Comparison of ENCODE assay signal across 8 cellular contexts in genomic region chr1:193185861-193186714, GRCh38. TPM values are rescaled to one million over a fixed set of nuclear protein-coding genes. Genes with fewer than 3 reads are reported as not detected.
A peak's percentile ranks its signal among the peaks of the same experiment; 100 is the strongest.
DNase-seq lines count a peak whose midpoint lies in the region; ATAC-seq, FAIRE-seq and TF ChIP-seq lines count a peak whose summit lies in the region.

A gene with protein sequence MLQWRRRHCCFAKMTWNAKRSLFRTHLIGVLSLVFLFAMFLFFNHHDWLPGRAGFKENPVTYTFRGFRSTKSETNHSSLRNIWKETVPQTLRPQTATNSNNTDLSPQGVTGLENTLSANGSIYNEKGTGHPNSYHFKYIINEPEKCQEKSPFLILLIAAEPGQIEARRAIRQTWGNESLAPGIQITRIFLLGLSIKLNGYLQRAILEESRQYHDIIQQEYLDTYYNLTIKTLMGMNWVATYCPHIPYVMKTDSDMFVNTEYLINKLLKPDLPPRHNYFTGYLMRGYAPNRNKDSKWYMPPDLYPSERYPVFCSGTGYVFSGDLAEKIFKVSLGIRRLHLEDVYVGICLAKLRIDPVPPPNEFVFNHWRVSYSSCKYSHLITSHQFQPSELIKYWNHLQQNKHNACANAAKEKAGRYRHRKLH (minus strand): TSS chr1:193186613. CDS start chr1:193181562, 5,051 bp downstream.

- H3K4me3 ChIP-seq in ascending aorta (peak within 1 kb of the TSS; percentile 43 to 54), sigmoid colon (peak within 1 kb of the TSS; percentile 18 to 45 (median 38))

- H3K27ac ChIP-seq in ascending aorta (peak within 1 kb of the TSS; percentile 29 to 49), sigmoid colon (peak within 1 kb of the TSS; percentile 46 to 73 (median 72))

- H3K36me3 ChIP-seq in ascending aorta = no peaks in the 10 kb centered on the region
- no peaks in the 10 kb centered on the region for H3K36me3 ChIP-seq in sigmoid colon

- TF ChIP-seq CTCF in ascending aorta (IDR thresholded peaks at IDR 0.05) (no peak), sigmoid colon (IDR thresholded peaks at IDR 0.05) (no peak)

- H3K4me1 ChIP-seq in ascending aorta (peaks cover 0 to 30% of the 10 kb centered on the region in 2 donors), sigmoid colon (peaks cover 0 to 97% (median 57%) of the 10 kb centered on the region in 4 donors)

- DNase-seq in NCI-H2227 treated with DMSO at 0.1 percent for 48 hours (lab: John Stamatoyannopoulos, UW) (peak; percentile 55), ascending aorta (ENCODE audit: low spot score in 2 of 2) (no peak), hepatic stellate cell (ENCODE audit: low spot score) (peak; percentile 7), sigmoid colon (peak; percentile 63), urothelium cell line (ENCODE audit: low spot score) (no peak)

- no peaks in the 10 kb centered on the region for H3K9me3 ChIP-seq in ascending aorta
- no peaks in the 10 kb centered on the region for H3K9me3 ChIP-seq in sigmoid colon

- TF ChIP-seq POLR2A in sigmoid colon (IDR thresholded peaks at IDR 0.05) = peak in 1 of 2 donors; percentile 29

- no peak for TF ChIP-seq EP300 in sigmoid colon (IDR thresholded peaks at IDR 0.05)

- H3K27me3 ChIP-seq in ascending aorta (no peaks in the 10 kb centered on the region), sigmoid colon (no peaks in the 10 kb centered on the region)

- intact Hi-C loops in ascending aorta (cut with DNase I) = no loop called here
- intact Hi-C loops in sigmoid colon (cut with DNase I) = loop anchor here (5.0 to 10.0 kb wide), 4 partner anchors 156 to 1109 kb away; no protein-coding TSS in a partner anchor

- FAIRE-seq in urothelium cell line (lab: Jason Lieb, UNC) = no peak

- peak; percentile 32 for ATAC-seq in GM19463 (IDR thresholded peaks at IDR 0.05; ENCODE audit: unreplicated experiment)
- ATAC-seq in GM21737 (IDR thresholded peaks at IDR 0.05; ENCODE audit: unreplicated experiment) = no peak
- ATAC-seq in GM19452 (IDR thresholded peaks at IDR 0.05; ENCODE audit: unreplicated experiment) = no peak

- 10 to 40% methylated on average over 13 of the region's 13 CpGs for WGBS in sigmoid colon, 2 donors

RNA-seq across cellular contexts. Expression of the gene that starts here (rescaled TPM):
- total RNA-seq in ascending aorta = not detected
- total RNA-seq in sigmoid colon = 10 to 100 TPM in 1 of 4 donors, 1 to 10 TPM in 2, under 1 TPM in 1; 0.83 to 11.1 (median 3.3) TPM
- under 1 TPM; under 0.01 to 0.47 (median 0.46) TPM for polyA plus RNA-seq in sigmoid colon

Comparison
In these comparisons a context has a peak if more than half of its experiments do, and no peak if none do; other contexts are left out.
1. DNase-seq: peak in NCI-H2227 treated with DMSO at 0.1 percent for 48 hours (single experiment), hepatic stellate cell (single experiment) and sigmoid colon (single experiment); none in ascending aorta (0 of 2) and urothelium cell line (single experiment).